In the genomic region with DNA sequence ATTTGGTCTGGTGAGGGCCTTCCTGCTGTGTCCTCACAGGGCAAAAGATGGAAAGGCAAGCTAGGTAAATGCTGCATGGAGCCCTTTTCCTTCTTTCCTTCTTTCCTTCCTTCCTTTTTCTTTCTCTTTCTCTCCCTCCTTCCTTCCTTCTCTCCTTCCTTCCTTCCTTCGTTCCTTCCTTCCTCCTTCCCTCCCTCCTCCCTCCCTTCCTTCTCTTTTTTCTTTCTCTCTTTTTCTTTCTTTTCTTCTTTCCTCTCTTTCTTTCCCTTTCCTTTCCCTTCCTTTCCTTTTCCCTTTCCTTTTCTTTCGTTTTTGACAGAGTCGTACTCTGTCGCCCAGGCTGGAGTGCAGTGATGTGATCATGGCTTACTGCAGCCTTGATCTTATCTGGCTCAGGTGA, we compare ENCODE assay signal across 29 cellular contexts.
"Had no signal": no experiment of that assay in that cellular context is flagged by ENCODE, and none has a peak within 500 bp of the region (broad histone marks: within the 10 kb centered on the region; RNA-seq: fewer than 3 reads in every experiment).

No MANE protein-coding gene starts in this region.

- H3K27ac ChIP-seq: stomach, suprapubic skin, testis, thoracic aorta, thyroid gland, tibial artery, tibial nerve, transverse colon, upper lobe of left lung, upper lobe of right lung, uterus, vagina had no signal

- DNase-seq: stimulated activated CD4-positive, alpha-beta T cell treated with anti-CD3 and anti-CD28 coated beads, Interleukin-2, amount 100 ng/mL, for 48 hours; stimulated activated CD4-positive, alpha-beta T cell treated with anti-CD3 and anti-CD28 coated beads, Interleukin-4, amount 100 ng/mL, for 1 hour; stimulated activated CD4-positive, alpha-beta T cell treated with anti-CD3 and anti-CD28 coated beads, Interleukin-4, amount 100 ng/mL, for 24 hours; stimulated activated CD4-positive, alpha-beta T cell treated with anti-CD3 and anti-CD28 coated beads, Interleukin-4, amount 100 ng/mL, for 4 hours; stimulated activated CD8-positive, alpha-beta memory T cell treated with anti-CD3 and anti-CD28 coated beads, Interleukin-4, amount 100 ng/mL, for 48 hours; stimulated activated naive B cell treated with anti-CD40 and anti-IgM and Interleukin-4, amounts not matched to agents 10 μg/mL and 1 μg/mL and 100 μg/mL, for 72 hours; stimulated activated naive CD4-positive, alpha-beta T cell; stimulated activated naive CD4-positive, alpha-beta T cell treated with Interleukin-2 at 50 U/mL for 16 hours; stimulated activated naive CD8-positive, alpha-beta T cell treated with anti-CD3 and anti-CD28 coated beads, Interleukin-15, amount 100 ng/mL, for 72 hours; stimulated activated naive CD8-positive, alpha-beta T cell treated with anti-CD3 and anti-CD28 coated beads, Interleukin-15, Interleukin-2, amounts not matched to agents 100 U/mL and 50 U/mL, for 24 hours; stomach; substantia nigra; testis; thyroid gland; tibial artery; transverse colon; trophoblast cell; upper lobe of left lung; upper lobe of right lung; uterus had no signal

- H3K4me3 ChIP-seq: stomach, suprapubic skin, testis, thoracic aorta, thyroid gland, tibial artery, tibial nerve, transverse colon, upper lobe of left lung, upper lobe of right lung, uterus, vagina had no signal

- H3K36me3 ChIP-seq: stomach, suprapubic skin, thoracic aorta, thyroid gland, tibial artery, tibial nerve, transverse colon, upper lobe of left lung, upper lobe of right lung, uterus, vagina had no signal

- H3K9me3 ChIP-seq: stomach, suprapubic skin, testis, thoracic aorta, thyroid gland, tibial artery, tibial nerve, transverse colon, upper lobe of left lung, upper lobe of right lung, uterus, vagina had no signal

- H3K9me3 Mint-ChIP-seq: stimulated activated effector memory CD8-positive, alpha-beta T cell treated with anti-CD3 and anti-CD28 coated beads, Interleukin-12 subunit alpha, Interleukin-12 subunit beta, amount 100 ng/mL, for 72 hours; stimulated activated memory B cell treated with anti-CD40 and anti-IgM and Interleukin-4, amounts not matched to agents 10 μg/mL and 1 μg/mL and 100 μg/mL, for 72 hours; stimulated activated naive B cell treated with anti-CD40 and anti-IgM and Interleukin-4, amounts not matched to agents 10 μg/mL and 1 μg/mL and 100 μg/mL, for 72 hours; stimulated activated naive CD8-positive, alpha-beta T cell treated with anti-CD3 and anti-CD28 coated beads, Interleukin-15, amount 100 ng/mL, for 72 hours; stimulated activated naive CD8-positive, alpha-beta T cell treated with anti-CD3 and anti-CD28 coated beads, Interleukin-15, Interleukin-2, amounts not matched to agents 100 ng/mL and 50 ng/mL, for 24 hours; type B pancreatic cell had no signal

- H3K4me3 Mint-ChIP-seq: stimulated activated effector memory CD8-positive, alpha-beta T cell treated with anti-CD3 and anti-CD28 coated beads, Interleukin-12 subunit alpha, Interleukin-12 subunit beta, amount 100 ng/mL, for 72 hours; stimulated activated memory B cell treated with anti-CD40 and anti-IgM and Interleukin-4, amounts not matched to agents 10 μg/mL and 1 μg/mL and 100 μg/mL, for 72 hours; stimulated activated naive B cell treated with anti-CD40 and anti-IgM and Interleukin-4, amounts not matched to agents 10 μg/mL and 1 μg/mL and 100 μg/mL, for 72 hours; stimulated activated naive CD8-positive, alpha-beta T cell treated with anti-CD3 and anti-CD28 coated beads, Interleukin-15, amount 100 ng/mL, for 72 hours; stimulated activated naive CD8-positive, alpha-beta T cell treated with anti-CD3 and anti-CD28 coated beads, Interleukin-15, Interleukin-2, amounts not matched to agents 100 ng/mL and 50 ng/mL, for 24 hours; type B pancreatic cell had no signal

- H3K4me1 Mint-ChIP-seq: stimulated activated naive B cell treated with anti-CD40 and anti-IgM and Interleukin-4, amounts not matched to agents 10 μg/mL and 1 μg/mL and 100 μg/mL, for 72 hours had no signal

- H3K4me1 ChIP-seq: suprapubic skin, testis, thyroid gland, tibial artery, tibial nerve, transverse colon, upper lobe of right lung, uterus, vagina had no signal

- H3K27ac Mint-ChIP-seq: stimulated activated effector memory CD8-positive, alpha-beta T cell treated with anti-CD3 and anti-CD28 coated beads, Interleukin-12 subunit alpha, Interleukin-12 subunit beta, amount 100 ng/mL, for 72 hours; stimulated activated memory B cell treated with anti-CD40 and anti-IgM and Interleukin-4, amounts not matched to agents 10 μg/mL and 1 μg/mL and 100 μg/mL, for 72 hours; stimulated activated naive B cell treated with anti-CD40 and anti-IgM and Interleukin-4, amounts not matched to agents 10 μg/mL and 1 μg/mL and 100 μg/mL, for 72 hours; stimulated activated naive CD8-positive, alpha-beta T cell treated with anti-CD3 and anti-CD28 coated beads, Interleukin-15, Interleukin-2, amounts not matched to agents 100 ng/mL and 50 ng/mL, for 24 hours; type B pancreatic cell had no signal

- ATAC-seq: stimulated activated effector memory CD8-positive, alpha-beta T cell treated with anti-CD3 and anti-CD28 coated beads, Interleukin-12 subunit alpha, Interleukin-12 subunit beta, amount 100 ng/mL, for 72 hours; stimulated activated memory B cell treated with anti-CD40 and anti-IgM and Interleukin-4, amounts not matched to agents 10 μg/mL and 1 μg/mL and 100 μg/mL, for 72 hours; stimulated activated naive B cell treated with anti-CD40 and anti-IgM and Interleukin-4, amounts not matched to agents 10 μg/mL and 1 μg/mL and 100 μg/mL, for 72 hours; stimulated activated naive CD8-positive, alpha-beta T cell treated with anti-CD3 and anti-CD28 coated beads, Interleukin-15, amount 100 ng/mL, for 72 hours; stimulated activated naive CD8-positive, alpha-beta T cell treated with anti-CD3 and anti-CD28 coated beads, Interleukin-15, Interleukin-2, amounts not matched to agents 100 U/mL and 50 U/mL, for 24 hours; upper lobe of right lung had no signal

- H3K27me3 Mint-ChIP-seq: stimulated activated memory B cell treated with anti-CD40 and anti-IgM and Interleukin-4, amounts not matched to agents 10 μg/mL and 1 μg/mL and 100 μg/mL, for 72 hours; stimulated activated naive B cell treated with anti-CD40 and anti-IgM and Interleukin-4, amounts not matched to agents 10 μg/mL and 1 μg/mL and 100 μg/mL, for 72 hours; stimulated activated naive CD8-positive, alpha-beta T cell treated with anti-CD3 and anti-CD28 coated beads, Interleukin-15, amount 100 ng/mL, for 72 hours; stimulated activated naive CD8-positive, alpha-beta T cell treated with anti-CD3 and anti-CD28 coated beads, Interleukin-15, Interleukin-2, amounts not matched to agents 100 ng/mL and 50 ng/mL, for 24 hours; type B pancreatic cell had no signal

- H3K27me3 ChIP-seq: stomach, suprapubic skin, testis, thyroid gland, tibial artery, tibial nerve, transverse colon, upper lobe of left lung, upper lobe of right lung, uterus, vagina had no signal

- H3K36me3 Mint-ChIP-seq: stimulated activated effector memory CD8-positive, alpha-beta T cell treated with anti-CD3 and anti-CD28 coated beads, Interleukin-12 subunit alpha, Interleukin-12 subunit beta, amount 100 ng/mL, for 72 hours; type B pancreatic cell had no signal

- FAIRE-seq: urothelium cell line had no signal
